Comparison of ENCODE assay signal across 8 cellular contexts in genomic region chr4:85084371-85085170, GRCh38.
DNase-seq lines count a peak whose midpoint lies in the region; ATAC-seq and TF ChIP-seq lines count a peak whose summit lies in the region.

No MANE protein-coding gene starts in this region.

- ATAC-seq in GM21367 (IDR thresholded peaks at IDR 0.05; ENCODE audit: unreplicated experiment) = peak; percentile 96

- H3K36me3 Mint-ChIP-seq in MCF 10A (ENCODE audit: insufficient read depth, unreplicated experiment) = peaks cover 4% of the 10 kb centered on the region
- H3K36me3 Mint-ChIP-seq in type B pancreatic cell = no peaks in the 10 kb centered on the region

- no peak overlapping the region for H3K4me3 Mint-ChIP-seq in MCF 10A (ENCODE audit: unreplicated experiment)
- no peak overlapping the region for H3K4me3 Mint-ChIP-seq in type B pancreatic cell

- no peaks in the 10 kb centered on the region for H3K27me3 Mint-ChIP-seq in MCF 10A (ENCODE audit: insufficient read depth, unreplicated experiment)
- H3K27me3 Mint-ChIP-seq in type B pancreatic cell = no peaks in the 10 kb centered on the region

- POLR2A ChIA-PET in MCF 10A (lab: Yijun Ruan, JAX) = interaction anchor here (0.9 to 1.6 kb wide), 4 partner anchors 12 to 949 kb away, joined by 3 to 4 read pairs (median 4); no protein-coding TSS in a partner anchor

- BruUV-seq in MCF 10A (replicated peaks; lab: Mats Ljungman, UMichigan) = no TSS peak

- H3K27ac Mint-ChIP-seq in MCF 10A (ENCODE audit: low read depth, unreplicated experiment) = no peak overlapping the region
- H3K27ac Mint-ChIP-seq in type B pancreatic cell = no peak overlapping the region

- CTCF ChIA-PET in MCF 10A (lab: Yijun Ruan, JAX) = interaction anchor here (0.5 to 4.4 kb wide), 55 partner anchors 7 to 1941 kb away, joined by 3 to 72 read pairs (median 4); no protein-coding TSS in a partner anchor

- H3K4me1 Mint-ChIP-seq in MCF 10A (ENCODE audit: insufficient read depth, unreplicated experiment) (no peaks in the 10 kb centered on the region), type B pancreatic cell (ENCODE audit: unreplicated experiment) (no peaks in the 10 kb centered on the region)

- no peaks in the 10 kb centered on the region for H3K9me3 Mint-ChIP-seq in MCF 10A (ENCODE audit: unreplicated experiment)
- H3K9me3 Mint-ChIP-seq in type B pancreatic cell = peaks cover 5% of the 10 kb centered on the region

- intact Hi-C loops in MCF 10A (cut with micrococcal nuclease) = loop anchor here (1.0 to 2.0 kb wide), 4 partner anchors 62 to 960 kb away; no protein-coding TSS in a partner anchor

- TF ChIP-seq CTCF in MCF 10A (IDR thresholded peaks at IDR 0.05; ENCODE audit: unreplicated experiment) = peak; percentile 67
- peak; percentile 83 for TF ChIP-seq CTCF in type B pancreatic cell (conservative IDR thresholded peaks at IDR 0.05)

- DNase-seq in DMS 273 (lab: John Stamatoyannopoulos, UW; ENCODE audit: unreplicated experiment) = peak; percentile 85
- no peak for DNase-seq in DMS 273 treated with DMSO at 0.1 percent for 48 hours (lab: John Stamatoyannopoulos, UW)
- peak; percentile 5 for DNase-seq in HK-2 (ENCODE audit: unreplicated experiment)
- DNase-seq in NCI-H774 (lab: John Stamatoyannopoulos, UW) = peak; percentile 35
- peak; percentile 80 for DNase-seq in MCF 10A (ENCODE audit: unreplicated experiment)
- peak; percentile 65 for DNase-seq in kidney tubule cell (ENCODE audit: low spot score)
- DNase-seq in type B pancreatic cell (ENCODE audit: extremely low spot score, unreplicated experiment) = no peak

Comparison
In these comparisons a context has a peak if more than half of its experiments do, and no peak if none do; other contexts are left out.
1. DNase-seq: peak in DMS 273 (single experiment), HK-2 (single experiment), NCI-H774 (single experiment), MCF 10A (single experiment) and kidney tubule cell (single experiment); none in DMS 273 treated with DMSO at 0.1 percent for 48 hours (single experiment) and type B pancreatic cell (single experiment).